17 cellular contexts compared by ENCODE assay signal in the genomic region with DNA sequence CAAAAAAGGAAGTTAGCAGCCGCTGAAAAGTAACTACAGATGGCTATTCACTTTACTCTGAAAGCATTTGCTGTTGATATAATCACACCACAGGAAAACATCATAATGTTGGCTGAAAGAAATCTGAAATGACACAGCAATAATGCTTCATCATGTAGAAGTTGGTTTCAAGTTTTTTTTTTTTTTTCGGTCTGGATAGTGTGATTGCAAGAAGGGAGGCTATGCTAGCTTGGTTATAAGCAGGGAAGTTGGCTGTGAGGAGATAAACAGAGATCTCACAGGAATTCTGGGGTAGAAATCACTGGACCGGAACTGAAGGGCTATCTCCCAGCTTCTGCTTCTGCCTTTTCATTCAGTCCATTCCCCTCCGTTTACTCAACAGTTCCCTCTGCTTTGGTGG. TPM values are rescaled to one million over a fixed set of nuclear protein-coding genes. Genes with fewer than 3 reads are reported as not detected.
DNase-seq lines count a peak whose midpoint lies in the region; ATAC-seq lines count a peak whose summit lies in the region.
"Had no signal": no experiment of that assay in that cellular context is flagged by ENCODE, and none has a peak within 500 bp of the region (broad histone marks: within the 10 kb centered on the region; RNA-seq: fewer than 3 reads in every experiment).

No MANE protein-coding gene starts in this region.

- ATAC-seq in HG03457 (IDR thresholded peaks at IDR 0.05; ENCODE audit: unreplicated experiment) (no peak), GM19467 (IDR thresholded peaks at IDR 0.05; ENCODE audit: unreplicated experiment) (no peak), GM18498 (IDR thresholded peaks at IDR 0.05; ENCODE audit: unreplicated experiment) (no peak)
- ATAC-seq: activated naive CD8-positive, alpha-beta T cell treated with anti-CD3 and anti-CD28 coated beads, Interleukin-2, amount 50 U/mL, for 24 hours had no signal

- no peaks in the 10 kb centered on the region for H3K4me1 ChIP-seq in rectal smooth muscle tissue (ENCODE audit: control insufficient read depth, insufficient read depth, low read length)

- no peaks in the 10 kb centered on the region for H3K27me3 ChIP-seq in rectal smooth muscle tissue (ENCODE audit: control insufficient read depth, insufficient read depth, low read length)

- H3K36me3 ChIP-seq in rectal smooth muscle tissue (ENCODE audit: control insufficient read depth, insufficient read depth, low read length) = no peaks in the 10 kb centered on the region
- H3K36me3 ChIP-seq: neutrophil had no signal

- DNase-seq in AML-193 (lab: John Stamatoyannopoulos, UW) (peak; percentile 21 to 45), LHCN-M2 (ENCODE audit: low read depth) (peak; percentile 12), fibroblast of gingiva (ENCODE audit: low read depth) (peak; percentile 66), DMS79 (lab: John Stamatoyannopoulos, UW) (no peak)
- DNase-seq: activated CD4-positive, CD25-positive, alpha-beta regulatory T cell; activated naive CD8-positive, alpha-beta T cell treated with anti-CD3 and anti-CD28 coated beads, Interleukin-2, amount 50 U/mL, for 24 hours; activated T-cell treated with anti-CD3 and anti-CD28 coated beads for 4 hours; NCI-H2081; NK-92 treated with Interleukin-12 subunit alpha and Interleukin-12 subunit beta, amount 100 ng/mL, for 24 hours; stimulated activated CD4-positive, alpha-beta T cell treated with anti-CD3 and anti-CD28 coated beads, Interleukin-15, amount 100 ng/mL, for 24 hours; stimulated activated CD8-positive, alpha-beta memory T cell treated with anti-CD3 and anti-CD28 coated beads, Interleukin-4, amount 100 ng/mL, for 48 hours had no signal

- no peak overlapping the region for H3K9ac ChIP-seq in rectal smooth muscle tissue (ENCODE audit: low read length)

- H3K4me3 ChIP-seq in rectal smooth muscle tissue (ENCODE audit: low read length) = no peak overlapping the region

- peak overlapping the region; percentile 16 for H3K27ac ChIP-seq in rectal smooth muscle tissue (ENCODE audit: low read depth, low read length)
- H3K27ac ChIP-seq: C4-2B, neutrophil had no signal

RNA-seq across cellular contexts. Expression of a gene that starts 57.9 kb away (rescaled TPM):
- 26.2 and 35.1 TPM in 2 replicates for total RNA-seq in LHCN-M2 (2014; rRNA removed)
- 24.0 TPM for polyA plus RNA-seq in LHCN-M2 (2012)
